Comparison of ENCODE assay signal across 14 cellular contexts in genomic region chr1:38454749-38455441, GRCh38.
DNase-seq lines count a peak whose midpoint lies in the region; ATAC-seq and TF ChIP-seq lines count a peak whose summit lies in the region.
"Had no signal": no experiment of that assay in that cellular context is flagged by ENCODE, and none has a peak within 500 bp of the region (broad histone marks: within the 10 kb centered on the region; RNA-seq: fewer than 3 reads in every experiment).

No MANE protein-coding gene starts in this region.

- ATAC-seq in stimulated activated memory B cell treated with anti-CD40 and anti-IgM and Interleukin-4, amounts not matched to agents 10 μg/mL and 1 μg/mL and 100 μg/mL, for 72 hours, result no peak
- ATAC-seq in upper lobe of left lung (ENCODE audit: low FRiP score in 2 of 2), result no peak
- ATAC-seq: HepG2 had no signal

- 84% methylated on average over 9 of the region's 9 CpGs for WGBS in esophagus muscularis mucosa
- WGBS in upper lobe of left lung, 2 donors, result 79 to 83% methylated on average over 9 of the region's 9 CpGs

- no peak for TF ChIP-seq EP300 in esophagus muscularis mucosa (IDR thresholded peaks at IDR 0.05)
- no peak for TF ChIP-seq EP300 in upper lobe of left lung (IDR thresholded peaks at IDR 0.05)

- TF ChIP-seq CTCF in esophagus muscularis mucosa (IDR thresholded peaks at IDR 0.05), result no peak
- TF ChIP-seq CTCF in osteocyte (IDR thresholded peaks at IDR 0.05), result no peak
- no peak for TF ChIP-seq CTCF in upper lobe of left lung (IDR thresholded peaks at IDR 0.05)

- H3K36me3 ChIP-seq in esophagus muscularis mucosa, result no peaks in the 10 kb centered on the region
- no peaks in the 10 kb centered on the region for H3K36me3 ChIP-seq in upper lobe of left lung
- H3K36me3 ChIP-seq: BLaER1 had no signal

- DNase-seq in DMS79 treated with DMSO at 0.1 percent for 48 hours (lab: John Stamatoyannopoulos, UW) (peak; percentile 34), esophagus muscularis mucosa (ENCODE audit: extremely low spot score) (peak; percentile 86), osteocyte (ENCODE audit: extremely low spot score, unreplicated experiment) (peak; percentile 46), NCI-H128 (lab: John Stamatoyannopoulos, UW; ENCODE audit: unreplicated experiment) (no peak), LoVo (ENCODE audit: low spot score) (no peak), upper lobe of left lung (no peak)
- DNase-seq: 8988T, Calu3, DMS 273 treated with DMSO at 0.1 percent for 48 hours, HCEC 1CT, HFFc6 had no signal

- no peak overlapping the region for H3K4me3 ChIP-seq in esophagus muscularis mucosa
- H3K4me3 ChIP-seq in upper lobe of left lung, result no peak overlapping the region
- H3K4me3 ChIP-seq: BLaER1 had no signal

- H3K27ac Mint-ChIP-seq in osteocyte (ENCODE audit: unreplicated experiment), result no peak overlapping the region
- peak overlapping the region; percentile 4 for H3K27ac Mint-ChIP-seq in stimulated activated memory B cell treated with anti-CD40 and anti-IgM and Interleukin-4, amounts not matched to agents 10 μg/mL and 1 μg/mL and 100 μg/mL, for 72 hours
- H3K27ac Mint-ChIP-seq: HFFc6 had no signal

- no peak overlapping the region for H3K27ac ChIP-seq in esophagus muscularis mucosa (replicated peaks in 1 of 4)
- no peak overlapping the region for H3K27ac ChIP-seq in upper lobe of left lung
- H3K27ac ChIP-seq: BLaER1 had no signal

- H3K27me3 ChIP-seq in esophagus muscularis mucosa, result peaks cover 0 to 32% (median 0%) of the 10 kb centered on the region in 4 donors
- H3K27me3 ChIP-seq in upper lobe of left lung, result no peaks in the 10 kb centered on the region
- H3K27me3 ChIP-seq: BLaER1 had no signal

- H3K9me3 Mint-ChIP-seq in osteocyte (ENCODE audit: unreplicated experiment), result no peaks in the 10 kb centered on the region
- H3K9me3 Mint-ChIP-seq in stimulated activated memory B cell treated with anti-CD40 and anti-IgM and Interleukin-4, amounts not matched to agents 10 μg/mL and 1 μg/mL and 100 μg/mL, for 72 hours, result peaks cover 4% of the 10 kb centered on the region

- TF ChIP-seq POLR2A in esophagus muscularis mucosa (IDR thresholded peaks at IDR 0.05; ENCODE audit: low read depth) (no peak), upper lobe of left lung (IDR thresholded peaks at IDR 0.05) (no peak)

- H3K9me3 ChIP-seq in esophagus muscularis mucosa (no peaks in the 10 kb centered on the region), upper lobe of left lung (no peaks in the 10 kb centered on the region)
- H3K9me3 ChIP-seq: BLaER1 had no signal

- intact Hi-C loops in esophagus muscularis mucosa (cut with DNase I), result no loop called here

- H3K4me1 ChIP-seq in esophagus muscularis mucosa (no peaks in the 10 kb centered on the region), upper lobe of left lung (peaks cover 0 to 5% (median 0%) of the 10 kb centered on the region in 4 donors)
- H3K4me1 ChIP-seq: BLaER1 had no signal

- no peak overlapping the region for H3K4me3 Mint-ChIP-seq in osteocyte (ENCODE audit: unreplicated experiment)
- H3K4me3 Mint-ChIP-seq in stimulated activated memory B cell treated with anti-CD40 and anti-IgM and Interleukin-4, amounts not matched to agents 10 μg/mL and 1 μg/mL and 100 μg/mL, for 72 hours, result no peak overlapping the region
- H3K4me3 Mint-ChIP-seq: HFFc6 had no signal

- no peaks in the 10 kb centered on the region for H3K36me3 Mint-ChIP-seq in osteocyte (ENCODE audit: unreplicated experiment)
- no peaks in the 10 kb centered on the region for H3K36me3 Mint-ChIP-seq in stimulated activated memory B cell treated with anti-CD40 and anti-IgM and Interleukin-4, amounts not matched to agents 10 μg/mL and 1 μg/mL and 100 μg/mL, for 72 hours

- no peaks in the 10 kb centered on the region for H3K27me3 Mint-ChIP-seq in osteocyte (ENCODE audit: unreplicated experiment)
- no peaks in the 10 kb centered on the region for H3K27me3 Mint-ChIP-seq in stimulated activated memory B cell treated with anti-CD40 and anti-IgM and Interleukin-4, amounts not matched to agents 10 μg/mL and 1 μg/mL and 100 μg/mL, for 72 hours

- H3K4me1 Mint-ChIP-seq in osteocyte (ENCODE audit: unreplicated experiment), result peaks cover 46% of the 10 kb centered on the region
- peaks cover 21% of the 10 kb centered on the region for H3K4me1 Mint-ChIP-seq in stimulated activated memory B cell treated with anti-CD40 and anti-IgM and Interleukin-4, amounts not matched to agents 10 μg/mL and 1 μg/mL and 100 μg/mL, for 72 hours

Comparison
In these comparisons a context has a peak if more than half of its experiments do, and no peak if none do; other contexts are left out.
1. DNase-seq: peak in DMS79 treated with DMSO at 0.1 percent for 48 hours (single experiment), esophagus muscularis mucosa (single experiment) and osteocyte (single experiment); none in NCI-H128 (single experiment), LoVo (single experiment) and upper lobe of left lung (0 of 2).